8 cellular contexts compared by ENCODE assay signal in the genomic region with DNA sequence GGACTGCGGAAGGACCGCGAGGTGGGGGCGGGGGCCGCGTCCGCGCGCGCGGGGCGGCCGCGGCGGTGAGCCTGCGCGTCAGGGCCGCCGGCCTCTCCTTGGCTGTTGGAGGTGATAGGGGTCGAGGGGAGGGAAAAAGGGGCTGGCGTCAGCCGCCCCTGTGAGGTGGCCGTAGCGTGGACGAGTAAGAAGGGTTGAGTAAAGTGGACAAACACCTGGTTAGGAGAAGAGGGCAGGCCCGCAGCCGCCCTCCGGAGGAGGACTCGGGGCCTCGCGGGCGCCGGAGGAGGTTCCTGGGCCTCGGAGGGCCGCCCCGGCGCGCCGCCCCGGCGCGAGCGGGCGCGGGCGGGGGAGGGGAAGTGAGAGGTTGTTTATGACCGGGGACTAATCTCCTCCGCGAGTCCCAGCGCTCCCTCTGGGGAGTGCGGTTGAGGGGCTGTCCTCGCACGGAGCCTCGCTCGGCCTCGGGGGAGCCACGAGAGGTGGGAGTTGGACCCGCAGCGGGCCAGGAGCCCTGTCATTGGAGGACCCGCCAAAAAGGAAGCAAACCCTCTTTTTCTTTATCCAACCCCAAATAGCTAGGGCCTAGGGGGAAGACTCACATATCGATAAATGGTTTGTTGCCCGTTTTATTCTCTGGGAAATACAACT. TPM values are rescaled to one million over a fixed set of nuclear protein-coding genes. Genes with fewer than 3 reads are reported as not detected.
DNase-seq lines count a peak whose midpoint lies in the region; ATAC-seq and TF ChIP-seq lines count a peak whose summit lies in the region.

No MANE protein-coding gene starts in this region.

- H3K4me3 Mint-ChIP-seq in naive thymus-derived CD8-positive, alpha-beta T cell, result peak overlapping the region; percentile 84 to 99 (median 93)
- H3K4me3 Mint-ChIP-seq in stimulated activated effector memory CD8-positive, alpha-beta T cell treated with anti-CD3 and anti-CD28 coated beads, Interleukin-12 subunit alpha, Interleukin-12 subunit beta, amount 100 ng/mL, for 72 hours, result peak overlapping the region; percentile 87

- peak; percentile 36 for ATAC-seq in GM18868 (IDR thresholded peaks at IDR 0.05; ENCODE audit: unreplicated experiment)
- ATAC-seq in HG03066 (IDR thresholded peaks at IDR 0.05; ENCODE audit: low read depth, unreplicated experiment), result peak; percentile 38
- ATAC-seq in naive thymus-derived CD8-positive, alpha-beta T cell, result peak; percentile 49 to 52
- peak; percentile 69 for ATAC-seq in stimulated activated effector memory CD8-positive, alpha-beta T cell treated with anti-CD3 and anti-CD28 coated beads, Interleukin-12 subunit alpha, Interleukin-12 subunit beta, amount 100 ng/mL, for 72 hours

- peak overlapping the region; percentile 72 for H3K4me3 ChIP-seq in AG04449 (ENCODE audit: low read depth, low read length)

- CTCF ChIA-PET in AG04449 (lab: Yijun Ruan, JAX), result interaction anchor here (0.9 to 2.5 kb wide), 8 partner anchors 9 to 347 kb away, joined by 3 to 11 read pairs (median 4); no protein-coding TSS in a partner anchor

- no peaks in the 10 kb centered on the region for H3K9me3 Mint-ChIP-seq in naive thymus-derived CD8-positive, alpha-beta T cell
- H3K9me3 Mint-ChIP-seq in stimulated activated effector memory CD8-positive, alpha-beta T cell treated with anti-CD3 and anti-CD28 coated beads, Interleukin-12 subunit alpha, Interleukin-12 subunit beta, amount 100 ng/mL, for 72 hours, result peaks cover 2% of the 10 kb centered on the region

- H3K27ac Mint-ChIP-seq in naive thymus-derived CD8-positive, alpha-beta T cell, result peak overlapping the region; percentile 94 to 100 (median 98)
- H3K27ac Mint-ChIP-seq in stimulated activated effector memory CD8-positive, alpha-beta T cell treated with anti-CD3 and anti-CD28 coated beads, Interleukin-12 subunit alpha, Interleukin-12 subunit beta, amount 100 ng/mL, for 72 hours, result peak overlapping the region; percentile 99

- peaks cover 3 to 22% (median 8%) of the 10 kb centered on the region in 3 donors for H3K36me3 Mint-ChIP-seq in naive thymus-derived CD8-positive, alpha-beta T cell
- H3K36me3 Mint-ChIP-seq in stimulated activated effector memory CD8-positive, alpha-beta T cell treated with anti-CD3 and anti-CD28 coated beads, Interleukin-12 subunit alpha, Interleukin-12 subunit beta, amount 100 ng/mL, for 72 hours, result peaks cover 59% of the 10 kb centered on the region

- no peak for TF ChIP-seq CTCF in AG04449 (IDR thresholded peaks at IDR 0.05; ENCODE audit: insufficient read depth, low read length, missing control alignments)

- H3K27ac ChIP-seq in epithelial cell of prostate, result peak overlapping the region; percentile 91

- no peak for DNase-seq in AG04449 (ENCODE audit: low read depth, low spot score)
- DNase-seq in NCI-H526 treated with DMSO at 0.1 percent for 48 hours (lab: John Stamatoyannopoulos, UW), result peak; percentile 82
- peak; percentile 45 for DNase-seq in activated CD8-positive, alpha-beta memory T cell treated with anti-CD3 and anti-CD28 coated beads, Interleukin-2, amount 50 U/mL, for 24 hours (ENCODE audit: extremely low read depth)
- no peak for DNase-seq in epithelial cell of prostate (ENCODE audit: low read depth, low spot score)
- peak; percentile 68 to 93 (median 81) for DNase-seq in naive thymus-derived CD8-positive, alpha-beta T cell
- DNase-seq in stimulated activated effector memory CD8-positive, alpha-beta T cell treated with anti-CD3 and anti-CD28 coated beads, Interleukin-12 subunit alpha, Interleukin-12 subunit beta, amount 100 ng/mL, for 72 hours (ENCODE audit: low spot score in 2 of 2), result peak in 1 of 2 donors; percentile 93

- POLR2A ChIA-PET in AG04449 (lab: Yijun Ruan, JAX), result interaction anchor here (0.5 to 2.1 kb wide), 68 partner anchors 11 to 895 kb away, joined by 3 to 46 read pairs (median 5); no protein-coding TSS in a partner anchor
- POLR2A ChIA-PET in naive thymus-derived CD8-positive, alpha-beta T cell (lab: Charles Lee), result interaction anchor here (0.6 to 6.2 kb wide), 46 partner anchors 9 to 1517 kb away, joined by 3 to 149 read pairs (median 6); a partner anchor contains a TSS

- H3K4me1 Mint-ChIP-seq in naive thymus-derived CD8-positive, alpha-beta T cell, result peaks cover 23 to 58% (median 57%) of the 10 kb centered on the region in 4 donors
- peaks cover 40% of the 10 kb centered on the region for H3K4me1 Mint-ChIP-seq in stimulated activated effector memory CD8-positive, alpha-beta T cell treated with anti-CD3 and anti-CD28 coated beads, Interleukin-12 subunit alpha, Interleukin-12 subunit beta, amount 100 ng/mL, for 72 hours

- H3K27me3 Mint-ChIP-seq in naive thymus-derived CD8-positive, alpha-beta T cell, result peaks cover 0 to 2% (median 0%) of the 10 kb centered on the region in 5 donors

RNA-seq across cellular contexts. Expression of a gene that starts 0.6 kb away (rescaled TPM):
- total RNA-seq in naive thymus-derived CD8-positive, alpha-beta T cell, result 10 to 100 TPM; 60.2 to 66.5 TPM
- 10 to 100 TPM; 20.9 to 25.1 (median 23.9) TPM for polyA plus RNA-seq in naive thymus-derived CD8-positive, alpha-beta T cell

Comparison
In these comparisons a context has a peak if more than half of its experiments do, and no peak if none do; other contexts are left out.
1. DNase-seq: peak in NCI-H526 treated with DMSO at 0.1 percent for 48 hours (single experiment), activated CD8-positive, alpha-beta memory T cell treated with anti-CD3 and anti-CD28 coated beads, Interleukin-2, amount 50 U/mL, for 24 hours (single experiment) and naive thymus-derived CD8-positive, alpha-beta T cell (10 of 10); none in AG04449 (single experiment) and epithelial cell of prostate (single experiment).
2. Peak in every context shown above with its lines, with median percentiles within 50 percentile points of each other: ATAC-seq.